In the genomic region with DNA sequence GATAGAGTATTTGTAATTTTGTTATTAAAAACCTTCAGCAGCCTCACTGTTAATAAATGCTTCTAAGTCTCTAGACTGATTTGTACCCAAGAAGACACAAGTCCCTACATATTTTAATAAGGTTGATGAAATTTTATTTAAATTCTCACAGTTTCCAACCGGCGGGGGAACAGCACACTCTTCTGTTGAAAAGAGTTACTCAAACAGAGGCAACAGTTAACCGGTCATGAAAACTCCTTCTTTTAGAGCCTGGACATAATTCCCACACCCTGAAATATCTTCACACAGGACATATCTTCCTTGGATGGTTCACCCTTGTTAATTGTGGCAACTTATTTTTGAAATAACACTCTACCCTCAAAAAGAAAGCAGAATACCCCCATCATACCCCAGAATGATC, we compare ENCODE assay signal across 8 cellular contexts.
DNase-seq lines count a peak whose midpoint lies in the region; ATAC-seq, FAIRE-seq and TF ChIP-seq lines count a peak whose summit lies in the region.

No MANE protein-coding gene starts in this region.

- H3K9me3 ChIP-seq in CD4-positive, alpha-beta T cell (ENCODE audit: control insufficient read depth, low read length): no peaks in the 10 kb centered on the region
- H3K9me3 ChIP-seq in mucosa of rectum (ENCODE audit: control insufficient read depth in 2 of 2, low read length in 2 of 2): no peaks in the 10 kb centered on the region
- H3K9me3 ChIP-seq in vagina: no peaks in the 10 kb centered on the region

- CTCF ChIA-PET in CD4-positive, alpha-beta T cell (lab: Charles Lee): interaction anchor here (0.9 to 1.1 kb wide), 2 partner anchors 68 to 152 kb away, joined by 3 read pairs; no protein-coding TSS in a partner anchor

- no peak overlapping the region for H3K4me3 ChIP-seq in epithelial cell of esophagus (ENCODE audit: low read length)
- H3K4me3 ChIP-seq in mucosa of rectum (ENCODE audit: low read length in 2 of 2): peak overlapping the region in 1 of 2 donors; percentile 69
- H3K4me3 ChIP-seq in vagina: peak overlapping the region; percentile 19 to 24

- DNase-seq in CD4-positive, alpha-beta T cell: peak in 5 of 10 experiments; percentile 17 to 25 (median 24)
- DNase-seq in epithelial cell of esophagus (ENCODE audit: low read depth) (peak; percentile 28), vagina (ENCODE audit: extremely low spot score in 2 of 2) (no peak), RKO (ENCODE audit: low spot score) (no peak), RCC 7860 (ENCODE audit: low spot score) (no peak)
- DNase-seq in NK-92 treated with Interleukin-12 subunit alpha and Interleukin-12 subunit beta, amount 100 ng/mL, for 24 hours (lab: John Stamatoyannopoulos, UW): no peak

- H3K27me3 Mint-ChIP-seq in CD4-positive, alpha-beta T cell: no peaks in the 10 kb centered on the region

- no peaks in the 10 kb centered on the region for H3K27me3 ChIP-seq in CD4-positive, alpha-beta T cell (ENCODE audit: control insufficient read depth, insufficient read depth, low read length)
- H3K27me3 ChIP-seq in mucosa of rectum (ENCODE audit: control insufficient read depth in 2 of 2, insufficient read depth in 2 of 2, low read length in 2 of 2) (no peaks in the 10 kb centered on the region), vagina (no peaks in the 10 kb centered on the region)

- peak; percentile 54 for TF ChIP-seq CTCF in CD4-positive, alpha-beta T cell (IDR thresholded peaks at IDR 0.05)
- peak; percentile 27 for TF ChIP-seq CTCF in epithelial cell of esophagus (IDR thresholded peaks at IDR 0.05; ENCODE audit: insufficient read depth, low read depth, low read length, missing control alignments)
- TF ChIP-seq CTCF in vagina (IDR thresholded peaks at IDR 0.05): peak in 1 of 3 experiments; percentile 20

- intact Hi-C loops in CD4-positive, alpha-beta T cell (cut with DNase I, micrococcal nuclease): loop anchor here (2.0 to 5.0 kb wide), 12 partner anchors 74 to 754 kb away; a partner anchor contains a TSS
- intact Hi-C loops in vagina (cut with DNase I): loop anchor here (5.0 to 10.0 kb wide), 2 partner anchors 278 to 590 kb away; a partner anchor contains a TSS

- H3K4me1 ChIP-seq in mucosa of rectum (ENCODE audit: control insufficient read depth in 2 of 2, insufficient read depth in 2 of 2, low read length in 2 of 2): peaks cover 9 to 10% of the 10 kb centered on the region in 2 donors
- peaks cover 18% of the 10 kb centered on the region for H3K4me1 ChIP-seq in vagina

- no peak for FAIRE-seq in RCC 7860 (lab: Jason Lieb, UNC)

- POLR2A ChIA-PET in CD4-positive, alpha-beta T cell (lab: Charles Lee): interaction anchor here (0.7 kb wide), 1 partner anchor 150 kb away, joined by 3 read pairs; no protein-coding TSS in a partner anchor

- peak overlapping the region; percentile 69 for H3K27ac ChIP-seq in CD4-positive, alpha-beta T cell (ENCODE audit: low read depth, low read length)
- peak overlapping the region; percentile 55 to 56 for H3K27ac ChIP-seq in mucosa of rectum (ENCODE audit: low read depth in 2 of 2, low read length in 2 of 2)
- H3K27ac ChIP-seq in vagina: no peak overlapping the region

- peaks cover 36% of the 10 kb centered on the region for H3K36me3 Mint-ChIP-seq in CD4-positive, alpha-beta T cell (ENCODE audit: low read depth)

- peaks cover 96% of the 10 kb centered on the region for H3K4me1 Mint-ChIP-seq in CD4-positive, alpha-beta T cell (ENCODE audit: low read depth)

- peak overlapping the region; percentile 93 for H3K27ac Mint-ChIP-seq in CD4-positive, alpha-beta T cell

- H3K36me3 ChIP-seq in mucosa of rectum (ENCODE audit: control insufficient read depth in 2 of 2, insufficient read depth in 2 of 2, low read length in 2 of 2): no peaks in the 10 kb centered on the region
- no peaks in the 10 kb centered on the region for H3K36me3 ChIP-seq in vagina

- peak overlapping the region; percentile 87 for H3K4me3 Mint-ChIP-seq in CD4-positive, alpha-beta T cell

- H3K9me3 Mint-ChIP-seq in CD4-positive, alpha-beta T cell: no peaks in the 10 kb centered on the region

- TF ChIP-seq POLR2A in vagina (IDR thresholded peaks at IDR 0.05): no peak

- H3K9ac ChIP-seq in mucosa of rectum (ENCODE audit: low read depth in 1 of 2, low read length in 2 of 2): peak overlapping the region in 1 of 2 donors; percentile 61

- peak; percentile 46 for ATAC-seq in CD4-positive, alpha-beta T cell (ENCODE audit: poor library complexity)
- peak; percentile 47 for ATAC-seq in SK-N-SH treated with all-trans-retinoic acid at 6 μM for 48 hours

TF ChIP-seq in SK-N-SH treated with all-trans-retinoic acid at 6 μM for 48 hours, 23 proteins besides CTCF, POLR2A, EP300 and RAD21:
- no peak for TF ChIP-seq OSR1 (CRISPR knock-in tag; IDR thresholded peaks at IDR 0.05)
- no peak for TF ChIP-seq ISL1 (CRISPR knock-in tag; IDR thresholded peaks at IDR 0.05)
- TF ChIP-seq GLIS3 (CRISPR knock-in tag; IDR thresholded peaks at IDR 0.05): no peak
- TF ChIP-seq ZNF70 (CRISPR knock-in tag; IDR thresholded peaks at IDR 0.05): no peak
- TF ChIP-seq, protein P1, sequence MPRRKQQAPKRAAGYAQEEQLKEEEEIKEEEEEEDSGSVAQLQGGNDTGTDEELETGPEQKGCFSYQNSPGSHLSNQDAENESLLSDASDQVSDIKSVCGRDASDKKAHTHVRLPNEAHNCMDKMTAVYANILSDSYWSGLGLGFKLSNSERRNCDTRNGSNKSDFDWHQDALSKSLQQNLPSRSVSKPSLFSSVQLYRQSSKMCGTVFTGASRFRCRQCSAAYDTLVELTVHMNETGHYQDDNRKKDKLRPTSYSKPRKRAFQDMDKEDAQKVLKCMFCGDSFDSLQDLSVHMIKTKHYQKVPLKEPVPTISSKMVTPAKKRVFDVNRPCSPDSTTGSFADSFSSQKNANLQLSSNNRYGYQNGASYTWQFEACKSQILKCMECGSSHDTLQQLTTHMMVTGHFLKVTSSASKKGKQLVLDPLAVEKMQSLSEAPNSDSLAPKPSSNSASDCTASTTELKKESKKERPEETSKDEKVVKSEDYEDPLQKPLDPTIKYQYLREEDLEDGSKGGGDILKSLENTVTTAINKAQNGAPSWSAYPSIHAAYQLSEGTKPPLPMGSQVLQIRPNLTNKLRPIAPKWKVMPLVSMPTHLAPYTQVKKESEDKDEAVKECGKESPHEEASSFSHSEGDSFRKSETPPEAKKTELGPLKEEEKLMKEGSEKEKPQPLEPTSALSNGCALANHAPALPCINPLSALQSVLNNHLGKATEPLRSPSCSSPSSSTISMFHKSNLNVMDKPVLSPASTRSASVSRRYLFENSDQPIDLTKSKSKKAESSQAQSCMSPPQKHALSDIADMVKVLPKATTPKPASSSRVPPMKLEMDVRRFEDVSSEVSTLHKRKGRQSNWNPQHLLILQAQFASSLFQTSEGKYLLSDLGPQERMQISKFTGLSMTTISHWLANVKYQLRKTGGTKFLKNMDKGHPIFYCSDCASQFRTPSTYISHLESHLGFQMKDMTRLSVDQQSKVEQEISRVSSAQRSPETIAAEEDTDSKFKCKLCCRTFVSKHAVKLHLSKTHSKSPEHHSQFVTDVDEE (CRISPR knock-in tag; IDR thresholded peaks at IDR 0.05): no peak
- no peak for TF ChIP-seq PPARA (CRISPR knock-in tag; IDR thresholded peaks at IDR 0.05; ENCODE audit: borderline replicate concordance)
- TF ChIP-seq ZC3H10 (CRISPR knock-in tag; IDR thresholded peaks at IDR 0.05): no peak
